In the genomic region with DNA sequence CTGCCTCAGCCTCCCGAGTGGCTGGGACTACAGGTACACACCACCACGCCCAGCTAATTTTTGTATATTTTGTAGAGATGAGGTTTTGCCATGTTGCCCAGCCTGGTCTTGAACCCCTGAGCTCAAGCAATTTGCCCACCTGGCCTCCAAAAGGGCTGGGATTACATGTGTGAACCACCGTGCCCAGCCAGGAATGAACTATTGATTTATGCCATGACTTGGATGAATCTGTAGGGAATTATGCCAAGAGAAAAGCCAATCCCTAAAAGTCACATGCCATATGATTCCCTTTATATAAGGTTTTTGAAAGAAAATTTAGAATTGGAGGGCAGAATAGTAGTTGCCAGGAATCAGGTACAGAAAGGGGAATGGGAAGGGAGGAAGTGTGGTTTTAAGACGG, we compare ENCODE assay signal across 20 cellular contexts.
"Had no signal": no experiment of that assay in that cellular context is flagged by ENCODE, and none has a peak within 500 bp of the region (broad histone marks: within the 10 kb centered on the region; RNA-seq: fewer than 3 reads in every experiment).

No MANE protein-coding gene starts in this region.

- H3K4me1 ChIP-seq: sigmoid colon, upper lobe of left lung had no signal

- ATAC-seq: mucosa of descending colon; natural killer cell treated with Interleukin-12 subunit alpha and Interleukin-12 subunit beta and Interleukin-15 and Interleukin-18, amount 100 ng/mL, for 72 hours; stimulated activated naive B cell treated with anti-CD40 and anti-IgM and Interleukin-4, amounts not matched to agents 10 μg/mL and 1 μg/mL and 100 μg/mL, for 72 hours had no signal

- H3K9me3 ChIP-seq: esophagus squamous epithelium, mucosa of descending colon, prostate gland, right atrium auricular region, sigmoid colon, thoracic aorta, tibial nerve, upper lobe of left lung had no signal

- H3K36me3 ChIP-seq: prostate gland, right atrium auricular region, sigmoid colon, thoracic aorta, upper lobe of left lung had no signal

- H3K27me3 ChIP-seq: esophagus squamous epithelium, right atrium auricular region, sigmoid colon, tibial nerve, upper lobe of left lung had no signal

- H3K27ac ChIP-seq: coronary artery, esophagus squamous epithelium, right atrium auricular region, sigmoid colon, thoracic aorta, tibial nerve, upper lobe of left lung had no signal

- DNase-seq: dermis blood vessel endothelial cell; effector memory CD4-positive, alpha-beta T cell; erythroblast; esophagus squamous epithelium; hypothalamus; mesenchymal stem cell; mucosa of descending colon; naive B cell; nucleus accumbens; sigmoid colon; stimulated activated CD4-positive, alpha-beta T cell treated with anti-CD3 and anti-CD28 coated beads, Interleukin-15, amount 100 ng/mL, for 24 hours; stimulated activated CD4-positive, alpha-beta T cell treated with anti-CD3 and anti-CD28 coated beads, Interleukin-2, amount 100 ng/mL, for 48 hours; stimulated activated naive B cell treated with anti-CD40 and anti-IgM and Interleukin-4, amounts not matched to agents 10 μg/mL and 1 μg/mL and 100 μg/mL, for 72 hours; upper lobe of left lung had no signal

- H3K4me3 ChIP-seq: coronary artery, esophagus squamous epithelium, mucosa of descending colon, prostate gland, right atrium auricular region, sigmoid colon, thoracic aorta, tibial nerve, upper lobe of left lung had no signal
